Comparison of ENCODE assay signal across 10 cellular contexts in genomic region chr3:177419904-177420601, GRCh38.
DNase-seq lines count a peak whose midpoint lies in the region; ATAC-seq and TF ChIP-seq lines count a peak whose summit lies in the region.
"Had no signal": no experiment of that assay in that cellular context is flagged by ENCODE, and none has a peak within 500 bp of the region (broad histone marks: within the 10 kb centered on the region; RNA-seq: fewer than 3 reads in every experiment).

No MANE protein-coding gene starts in this region.

- H2AFZ ChIP-seq in neuronal stem cell (ENCODE audit: low read length): peak overlapping the region; percentile 0

- no peaks in the 10 kb centered on the region for H3K27me3 ChIP-seq in neuronal stem cell (ENCODE audit: control insufficient read depth in 3 of 3, insufficient read depth in 3 of 3, low read depth in 1 of 3, low read length in 3 of 3)

- H3K18ac ChIP-seq in neuronal stem cell (ENCODE audit: low read length): peak overlapping the region; percentile 20

- H4K8ac ChIP-seq in neuronal stem cell (ENCODE audit: low read depth, low read length): no peak overlapping the region

- H3K4me3 ChIP-seq in GM12865 (ENCODE audit: low read depth, low read length) (no peak overlapping the region), neuronal stem cell (ENCODE audit: low read length in 2 of 2) (peak overlapping the region in 1 of 2 donors; percentile 54)
- H3K4me3 ChIP-seq: thoracic aorta had no signal

- H4K91ac ChIP-seq in neuronal stem cell (ENCODE audit: low read depth, low read length, poor library complexity): no peak overlapping the region

- POLR2A ChIA-PET in RWPE1 (lab: Yijun Ruan, JAX; ENCODE audit: low non-redundant PET): no interaction called here

- CTCF ChIA-PET in RWPE1 (lab: Yijun Ruan, JAX): interaction anchor here (0.6 to 0.7 kb wide), 2 partner anchors 394 to 617 kb away, joined by 3 read pairs; no protein-coding TSS in a partner anchor

- no peak overlapping the region for H3K9ac ChIP-seq in neuronal stem cell (ENCODE audit: low read depth, low read length, poor library complexity)

- ATAC-seq in GM19395 (IDR thresholded peaks at IDR 0.05; ENCODE audit: unreplicated experiment): peak; percentile 66

- H2BK12ac ChIP-seq in neuronal stem cell (ENCODE audit: low read length): no peak overlapping the region

- no peak overlapping the region for H2BK15ac ChIP-seq in neuronal stem cell (ENCODE audit: low read length)

- no peaks in the 10 kb centered on the region for H3K36me3 ChIP-seq in neuronal stem cell (replicated peaks in 1 of 2; ENCODE audit: control insufficient read depth in 2 of 2, insufficient read depth in 2 of 2, low read length in 2 of 2)
- H3K36me3 ChIP-seq: thoracic aorta had no signal

- no peak overlapping the region for H3K14ac ChIP-seq in neuronal stem cell (ENCODE audit: low read length)

- H2AK5ac ChIP-seq in neuronal stem cell (ENCODE audit: low read depth, low read length): no peak overlapping the region

- H3K4ac ChIP-seq in neuronal stem cell (ENCODE audit: low read length): no peak overlapping the region

- no peak overlapping the region for H2BK120ac ChIP-seq in neuronal stem cell (ENCODE audit: low read depth, low read length)

- peaks cover 2 to 4% of the 10 kb centered on the region in 2 donors for H3K4me1 ChIP-seq in neuronal stem cell (ENCODE audit: control insufficient read depth in 2 of 2, insufficient read depth in 1 of 2, low read depth in 1 of 2, low read length in 2 of 2)

- DNase-seq in GM12865 (ENCODE audit: low read depth) (peak; percentile 50), neuronal stem cell (ENCODE audit: low spot score) (no peak), inferior parietal cortex (ENCODE audit: extremely low spot score) (no peak), MV-4-11 (lab: John Stamatoyannopoulos, UW) (no peak), RWPE1 (ENCODE audit: low spot score) (no peak), NCI-H1417 treated with DMSO at 0.1 percent for 48 hours (lab: John Stamatoyannopoulos, UW) (no peak)
- DNase-seq: NCI-H2171 treated with DMSO at 0.1 percent for 48 hours had no signal

- no peaks in the 10 kb centered on the region for H3K79me1 ChIP-seq in neuronal stem cell (ENCODE audit: low read depth, low read length)

- no peak overlapping the region for H3K27ac ChIP-seq in neuronal stem cell (replicated peaks; ENCODE audit: low read length)
- no peak overlapping the region for H3K27ac ChIP-seq in RWPE1
- H3K27ac ChIP-seq: thoracic aorta had no signal

- H3K23ac ChIP-seq in neuronal stem cell (ENCODE audit: low read depth, low read length, poor library complexity): no peak overlapping the region

- WGBS in neuronal stem cell (ENCODE audit: extremely low coverage in 2 of 2, insufficient read length in 2 of 2, insufficient replicate concordance in 1 of 2), 2 donors: no CpG with 5 or more reads among the region's 7 CpGs

- no peak for TF ChIP-seq CTCF in GM12865 (IDR thresholded peaks at IDR 0.05; ENCODE audit: insufficient read depth, low read depth, low read length, missing control alignments)
- no peak for TF ChIP-seq CTCF in RWPE1 (conservative IDR thresholded peaks at IDR 0.05; ENCODE audit: low read depth)

- H3K9me3 ChIP-seq in neuronal stem cell (replicated peaks in 1 of 2; ENCODE audit: control insufficient read depth in 2 of 2, insufficient read depth in 1 of 2, low read depth in 1 of 2, low read length in 2 of 2): peaks cover 0 to 2% of the 10 kb centered on the region in 2 donors
- H3K9me3 ChIP-seq: thoracic aorta had no signal

- H3K4me2 ChIP-seq in neuronal stem cell (ENCODE audit: insufficient read depth, low read length, poor library complexity, severe bottlenecking): no peak overlapping the region

- H2BK5ac ChIP-seq in neuronal stem cell (ENCODE audit: low read length): no peak overlapping the region

TF ChIP-seq in PFSK-1, 5 proteins besides CTCF, POLR2A, EP300 and RAD21:
- TF ChIP-seq FOXP2 (optimal IDR thresholded peaks at IDR 0.05; ENCODE audit: borderline replicate concordance, extremely low read depth, extremely low read length, insufficient read depth) (peak; percentile 15), SIN3A (IDR thresholded peaks at IDR 0.05; ENCODE audit: borderline replicate concordance, insufficient read depth, low read length) (no peak)
